Comparison of ENCODE assay signal across 1 cellular context in genomic region chr18:57687970-57688369, GRCh38.
TF ChIP-seq lines count a peak whose summit lies in the region.

No MANE protein-coding gene starts in this region.

TF ChIP-seq in GM23338, 12 proteins besides CTCF, POLR2A, EP300 and RAD21 (continued from another document):
- TF ChIP-seq REST (IDR thresholded peaks at IDR 0.05; ENCODE audit: unreplicated experiment), result peak; percentile 70
- TF ChIP-seq ETS1 (IDR thresholded peaks at IDR 0.05), result no peak
- no peak for TF ChIP-seq EZH2 (IDR thresholded peaks at IDR 0.05; ENCODE audit: low read depth, unreplicated experiment)
- no peak for TF ChIP-seq NANOG (IDR thresholded peaks at IDR 0.05; ENCODE audit: borderline replicate concordance)
- TF ChIP-seq ZNF114 (CRISPR knock-in tag; IDR thresholded peaks at IDR 0.05), result no peak
